Comparison of ENCODE assay signal across 8 cellular contexts in the genomic region with DNA sequence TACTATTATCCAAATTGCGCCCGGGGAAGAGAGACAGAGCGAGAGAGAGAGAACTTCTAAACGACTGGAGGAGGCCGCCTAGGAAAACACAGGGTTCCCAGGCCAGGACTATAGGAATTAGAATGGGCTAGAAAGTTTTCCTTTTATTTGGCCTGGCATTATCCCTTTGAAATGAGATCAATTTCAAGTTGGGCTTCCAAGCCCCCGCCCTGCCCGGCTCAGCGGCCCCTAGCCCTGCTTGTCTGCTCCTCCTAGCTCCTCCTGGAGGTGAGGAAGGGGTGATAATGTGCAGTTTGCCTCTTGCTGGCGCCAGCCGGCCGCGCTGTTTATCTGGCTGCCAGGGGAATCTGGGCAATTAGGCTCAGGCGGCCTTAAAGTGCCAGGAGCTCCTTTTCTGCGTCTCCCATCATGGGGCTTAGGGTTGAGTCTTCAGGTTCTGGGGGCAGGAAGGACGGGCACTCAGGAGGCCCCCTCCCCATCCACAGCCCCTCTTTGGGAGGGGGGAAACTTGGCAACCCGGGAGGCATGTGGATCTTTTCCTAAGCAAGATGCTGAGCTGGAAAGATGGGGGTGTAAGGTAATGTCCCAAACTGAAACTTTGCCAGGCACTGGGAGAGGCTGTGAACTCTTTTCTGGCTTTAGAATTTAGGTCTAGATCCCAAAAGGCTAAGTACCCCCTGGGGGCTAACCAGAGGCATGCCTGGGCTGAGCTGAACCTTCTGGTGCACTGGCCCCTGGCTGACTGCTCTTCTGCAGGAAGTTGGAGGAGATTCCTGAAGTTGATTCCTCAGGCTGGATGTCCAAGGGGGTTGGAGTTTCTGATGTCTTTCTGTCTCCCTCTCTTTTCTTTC. TPM values are rescaled to one million over a fixed set of nuclear protein-coding genes. Genes with fewer than 3 reads are reported as not detected.
A peak's percentile ranks its signal among the peaks of the same experiment; 100 is the strongest.
DNase-seq lines count a peak whose midpoint lies in the region; ATAC-seq, FAIRE-seq and TF ChIP-seq lines count a peak whose summit lies in the region.

No MANE protein-coding gene starts in this region.

- ATAC-seq in aorta (ENCODE audit: low FRiP score) (peak; percentile 27), HG02610 (IDR thresholded peaks at IDR 0.05; ENCODE audit: unreplicated experiment) (no peak)

- no peaks in the 10 kb centered on the region for H3K27me3 ChIP-seq in aorta (ENCODE audit: control insufficient read depth in 1 of 2, insufficient read depth in 2 of 2, low read length in 1 of 2)

- no peaks in the 10 kb centered on the region for H3K36me3 ChIP-seq in aorta (ENCODE audit: control insufficient read depth in 1 of 2, insufficient read depth in 2 of 2, low read length in 1 of 2)

- H3K4me3 ChIP-seq in astrocyte of the cerebellum (ENCODE audit: low read depth, low read length) (peak overlapping the region; percentile 63), aorta (ENCODE audit: low read length in 2 of 2) (peak overlapping the region in 1 of 2 donors; percentile 38)

- intact Hi-C loops in aorta (cut with DNase I): loop anchor here in 1 of 2 donors (2.0 kb wide), 1 partner anchor 67 kb away; no protein-coding TSS in a partner anchor

- H3K4me1 ChIP-seq in aorta (ENCODE audit: control insufficient read depth in 1 of 2, insufficient read depth in 2 of 2, low read length in 2 of 2): no peaks in the 10 kb centered on the region

- TF ChIP-seq POLR2A in GM12892 (IDR thresholded peaks at IDR 0.05; ENCODE audit: low read depth, low read length): no peak

- H3K27ac ChIP-seq in aorta (ENCODE audit: low read depth in 1 of 2, low read length in 2 of 2): peak overlapping the region in 1 of 2 donors; percentile 56

- DNase-seq in NCI-H510A treated with DMSO at 0.1 percent for 48 hours (lab: John Stamatoyannopoulos, UW): peak; percentile 6
- no peak for DNase-seq in NCI-H510A (lab: John Stamatoyannopoulos, UW)
- no peak for DNase-seq in astrocyte of the cerebellum (ENCODE audit: low read depth)
- DNase-seq in left kidney (ENCODE audit: low read depth, low spot score): peak; percentile 94
- peak in 1 of 2 donors; percentile 70 for DNase-seq in aorta
- DNase-seq in GM12892 (ENCODE audit: insufficient read length): no peak
- DNase-seq in putamen (ENCODE audit: low spot score): no peak

- TF ChIP-seq CTCF in astrocyte of the cerebellum (IDR thresholded peaks at IDR 0.05; ENCODE audit: low read depth, low read length, missing control alignments): peak; percentile 58

- in situ Hi-C loops in astrocyte of the cerebellum (cut with HindIII; ENCODE audit: low sequenced_read_pairs): no loop called here

- H3K9me3 ChIP-seq in aorta (ENCODE audit: control insufficient read depth, low read length): no peaks in the 10 kb centered on the region

- no peak for FAIRE-seq in GM12892 (lab: Jason Lieb, UNC)

- 4 to 6% methylated on average over 16 of the region's 16 CpGs for WGBS in aorta, 2 donors

RNA-seq across cellular contexts. Expression of a gene that starts 5.5 kb away (rescaled TPM):
- total RNA-seq in aorta: 10 to 100 TPM; 34.8 to 92.0 TPM
- polyA plus RNA-seq in aorta: 10 to 100 TPM in 1 of 2 donors, 1 to 10 TPM in 1; 7.1 to 14.3 TPM
- not detected for polyA plus RNA-seq in GM12892 (2012; ENCODE audit: missing spikeins)

Comparison
In these comparisons a context has a peak if more than half of its experiments do, and no peak if none do; other contexts are left out.
1. DNase-seq: peak in NCI-H510A treated with DMSO at 0.1 percent for 48 hours (single experiment) and left kidney (single experiment); none in NCI-H510A (single experiment), astrocyte of the cerebellum (single experiment), GM12892 (single experiment) and putamen (single experiment).